ENCODE assay signal across 8 cellular contexts in the genomic region with DNA sequence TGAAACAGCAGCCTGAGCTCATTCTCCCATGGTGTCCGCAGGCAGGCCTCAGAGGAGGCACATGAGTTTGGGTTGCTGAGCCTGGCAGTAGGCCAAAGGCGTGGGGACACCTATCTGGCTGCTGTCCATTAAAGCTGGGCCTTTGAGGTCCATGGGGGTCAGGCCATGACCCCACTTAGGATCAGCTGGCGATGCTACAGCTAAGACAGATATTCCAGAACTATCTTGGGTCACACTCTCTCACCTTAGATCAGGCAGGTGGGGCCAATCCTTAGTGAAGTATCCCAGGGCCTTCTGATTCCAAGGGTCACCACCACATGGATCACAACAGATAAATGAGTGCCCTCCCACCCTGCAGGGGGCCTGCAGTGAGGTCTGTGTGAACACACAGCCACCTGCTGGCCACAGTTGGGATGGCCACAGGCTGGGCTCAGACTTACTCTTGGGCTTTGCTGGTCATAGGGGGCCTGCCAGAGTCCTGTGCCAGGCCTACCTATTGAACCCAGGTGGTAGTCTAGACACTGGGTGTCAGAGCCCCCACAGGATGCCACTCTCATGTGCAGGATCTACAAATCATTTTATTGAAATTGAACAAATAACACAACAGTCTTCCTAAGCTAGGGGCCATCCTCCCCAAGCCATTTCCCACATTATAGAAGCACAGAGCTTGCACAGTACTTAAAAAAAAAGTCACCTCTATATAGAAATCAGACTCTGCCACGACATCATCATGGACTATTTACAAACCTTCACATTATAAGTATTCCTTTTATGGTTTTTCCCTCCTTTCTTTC. TPM values are rescaled to one million over a fixed set of nuclear protein-coding genes. Genes with fewer than 3 reads are reported as not detected.
DNase-seq lines count a peak whose midpoint lies in the region; ATAC-seq, FAIRE-seq and TF ChIP-seq lines count a peak whose summit lies in the region.

No MANE protein-coding gene starts in this region.

- no peak overlapping the region for H3K14ac ChIP-seq in H1 (ENCODE audit: insufficient read length)

- in situ Hi-C loops in GM13977 (cut with MboI; ENCODE audit: low pct_unique_long_range_greater_than_20kb, low sequenced_read_pairs, unreplicated experiment), result no loop called here

- no peak overlapping the region for H4K5ac ChIP-seq in H1 (ENCODE audit: insufficient read length, low read depth, low read length)

- peaks cover 0 to 37% (median 22%) of the 10 kb centered on the region in 4 experiments; a peak in 6 of 7 replicates for H3K4me1 ChIP-seq in H1 (replicated peaks in 1 of 4; ENCODE audit: control insufficient read depth in 3 of 4, insufficient read depth in 4 of 4, low read length in 3 of 4)
- H3K4me1 ChIP-seq in muscle layer of colon (ENCODE audit: insufficient read depth, low read length), result peaks cover 45% of the 10 kb centered on the region
- peaks cover 16 to 73% (median 68%) of the 10 kb centered on the region in 5 donors for H3K4me1 ChIP-seq in subcutaneous abdominal adipose tissue (ENCODE audit: control insufficient read depth in 5 of 5, insufficient read depth in 5 of 5, low read length in 5 of 5)

- peak overlapping the region; percentile 44; the same call in 1 of the 2 replicates for H2BK12ac ChIP-seq in H1 (ENCODE audit: low read depth, low read length)

- TF ChIP-seq EP300 in H1 (IDR thresholded peaks at IDR 0.05; ENCODE audit: borderline replicate concordance in 1 of 2, low read depth in 2 of 2, low read length in 2 of 2), result no peak

- CTCF ChIA-PET in H1 (lab: Charles Lee; ENCODE audit: partially characterized antibody), result interaction anchor here (0.7 to 7.5 kb wide), 26 partner anchors 9 to 184 kb away, joined by 3 to 75 read pairs (median 4); a partner anchor contains a TSS

- H3K79me2 ChIP-seq in H1 (ENCODE audit: control insufficient read depth in 1 of 2, insufficient read depth in 2 of 2, low read length in 2 of 2), result peaks cover 0 to 24% of the 10 kb centered on the region in 2 experiments; a peak in 2 of 4 replicates

- no peak for TF ChIP-seq POLR2A in H1 (IDR thresholded peaks at IDR 0.05; ENCODE audit: control extremely low read depth in 1 of 2, low read depth in 2 of 2, low read length in 2 of 2)

- H3K23me2 ChIP-seq in H1 (ENCODE audit: low read depth, low read length), result peaks cover 28% of the 10 kb centered on the region

- no peak overlapping the region for H3K23ac ChIP-seq in H1 (ENCODE audit: insufficient read length)

- no peak overlapping the region for H3K9ac ChIP-seq in H1 (replicated peaks in 1 of 4; ENCODE audit: extremely low read depth in 1 of 4, low read depth in 3 of 4, low read length in 3 of 4)
- H3K9ac ChIP-seq in muscle layer of colon (ENCODE audit: low read length), result no peak overlapping the region
- peak overlapping the region in 2 of 5 donors; percentile 11 to 32 for H3K9ac ChIP-seq in subcutaneous abdominal adipose tissue (ENCODE audit: low read length in 5 of 5)

- peak; percentile 83 for TF ChIP-seq CTCF in GM13977 (IDR thresholded peaks at IDR 0.05; ENCODE audit: extremely low read depth, insufficient read depth, missing control alignments)
- peak in 2 of 3 experiments; percentile 96; a peak in 3 of 4 replicates for TF ChIP-seq CTCF in H1 (IDR thresholded peaks at IDR 0.05; ENCODE audit: control extremely low read depth in 1 of 3, insufficient read depth in 1 of 3, low read depth in 1 of 3, low read length in 3 of 3)

- H3K4ac ChIP-seq in H1 (replicated peaks; ENCODE audit: insufficient read length, low read depth, low read length), result no peak overlapping the region

- H2BK20ac ChIP-seq in H1 (ENCODE audit: low read length), result no peak overlapping the region; the same call in 1 of the 2 replicates

- no peak overlapping the region for H2AFZ ChIP-seq in H1 (ENCODE audit: low read length)

- no peak overlapping the region for H3K4me3 ChIP-seq in H1 (ENCODE audit: extremely low read depth in 1 of 4, insufficient read depth in 2 of 4, low read depth in 3 of 4, low read length in 4 of 4)
- no peak overlapping the region for H3K4me3 ChIP-seq in muscle layer of colon (ENCODE audit: low read depth in 1 of 2, low read length in 2 of 2)
- H3K4me3 ChIP-seq in subcutaneous abdominal adipose tissue (ENCODE audit: low read depth in 1 of 5, low read length in 5 of 5), result peak overlapping the region in 1 of 5 donors; percentile 4

- H3K56ac ChIP-seq in H1 (replicated peaks; ENCODE audit: insufficient read length, low read depth, low read length), result no peak overlapping the region

- FAIRE-seq in H1 (lab: Jason Lieb, UNC), result peak; percentile 81

- H3K18ac ChIP-seq in H1 (ENCODE audit: extremely low read depth, low read length), result no peak overlapping the region

- no peak overlapping the region for H3K27ac ChIP-seq in H1 (ENCODE audit: low read depth, low read length)
- H3K27ac ChIP-seq in muscle layer of colon (ENCODE audit: low read depth, low read length), result peak overlapping the region; percentile 38
- H3K27ac ChIP-seq in subcutaneous abdominal adipose tissue (ENCODE audit: low read depth, low read length), result peak overlapping the region; percentile 86

- no peak overlapping the region for H2BK120ac ChIP-seq in H1 (replicated peaks; ENCODE audit: low read depth, low read length)

- no peak overlapping the region for H2AK5ac ChIP-seq in H1 (ENCODE audit: low read depth, low read length)

- DNase-seq in 8988T (peak; percentile 99), GM13977 (ENCODE audit: low spot score) (peak; percentile 80), NCI-H82 (lab: John Stamatoyannopoulos, UW) (peak; percentile 83), H1 (ENCODE audit: low read depth in 1 of 2, low spot score in 2 of 2) (peak in 1 of 2 experiments; percentile 96)
- peak; percentile 24 for DNase-seq in activated CD8-positive, alpha-beta memory T cell treated with anti-CD3 and anti-CD28 coated beads, Interleukin-2, amount 50 U/mL, for 24 hours (ENCODE audit: extremely low read depth)

- TF ChIP-seq RAD21 in H1 (IDR thresholded peaks at IDR 0.05 in 1 of 2, conservative IDR thresholded peaks at IDR 0.05 in 1 of 2; ENCODE audit: low read depth in 2 of 2, low read length in 2 of 2), result peak; percentile 80 to 88

- peaks cover 16% of the 10 kb centered on the region for H3K79me1 ChIP-seq in H1 (ENCODE audit: low read depth, low read length)

- H4K8ac ChIP-seq in H1 (ENCODE audit: extremely low read depth, insufficient read depth, low read length), result no peak overlapping the region

- H4K91ac ChIP-seq in H1 (replicated peaks; ENCODE audit: insufficient read length, low read length), result no peak overlapping the region

- peak overlapping the region; percentile 48; the same call in 1 of the 2 replicates for H2BK15ac ChIP-seq in H1 (ENCODE audit: low read length)

- H4K20me1 ChIP-seq in H1 (replicated peaks in 1 of 2; ENCODE audit: control insufficient read depth in 1 of 2, insufficient read depth in 2 of 2, low read length in 2 of 2), result peaks cover 4 to 12% of the 10 kb centered on the region in 2 experiments

- H3K36me3 ChIP-seq in H1 (ENCODE audit: control insufficient read depth in 2 of 4, insufficient read depth in 4 of 4, low read length in 3 of 4), result peaks cover 4 to 13% (median 12%) of the 10 kb centered on the region in 4 experiments; a peak in 5 of 8 replicates
- H3K36me3 ChIP-seq in muscle layer of colon (ENCODE audit: insufficient read depth, low read length), result peaks cover 15% of the 10 kb centered on the region
- peaks cover 0 to 23% (median 19%) of the 10 kb centered on the region in 5 donors for H3K36me3 ChIP-seq in subcutaneous abdominal adipose tissue (ENCODE audit: control insufficient read depth in 5 of 5, insufficient read depth in 5 of 5, low read length in 5 of 5)

- ATAC-seq in GM19351 (IDR thresholded peaks at IDR 0.05; ENCODE audit: unreplicated experiment), result no peak

- H3K9me3 ChIP-seq in H1 (ENCODE audit: insufficient read depth in 2 of 2, low read depth in 1 of 2, low read length in 1 of 2) (no peaks in the 10 kb centered on the region), muscle layer of colon (ENCODE audit: low read length) (no peaks in the 10 kb centered on the region), subcutaneous abdominal adipose tissue (ENCODE audit: control insufficient read depth in 5 of 5, low read length in 5 of 5) (no peaks in the 10 kb centered on the region)

- H3K4me2 ChIP-seq in H1 (ENCODE audit: insufficient read depth in 1 of 2, low read depth in 2 of 2, low read length in 2 of 2), result peak overlapping the region in 1 of 2 experiments; percentile 21; a peak in 1 of 4 replicates

- 57% methylated on average over 4 of the region's 4 CpGs; no CpG with 5 or more reads in 1 of the 2 experiments for WGBS in H1 (ENCODE audit: extremely low coverage in 1 of 2, insufficient coverage in 1 of 2, insufficient read length in 1 of 2, insufficient replicate concordance in 2 of 2, low coverage in 1 of 2, low lambda C conversion rate in 2 of 2, missing lambda C conversion rate in 1 of 2), 2 experiments

- POLR2A ChIA-PET in H1 (lab: Charles Lee; ENCODE audit: partially characterized antibody), result interaction anchor here (1.1 to 12.6 kb wide), 8 partner anchors 9 to 49 kb away, joined by 3 to 149 read pairs (median 7); a partner anchor contains a TSS

- H2BK5ac ChIP-seq in H1 (ENCODE audit: low read depth, low read length), result no peak overlapping the region

- H3K27me3 ChIP-seq in H1 (replicated peaks in 1 of 4; ENCODE audit: control insufficient read depth in 3 of 4, extremely low read depth in 1 of 4, insufficient read depth in 3 of 4, low read length in 3 of 4) (no peaks in the 10 kb centered on the region), muscle layer of colon (ENCODE audit: control insufficient read depth in 1 of 2, insufficient read depth in 2 of 2, low read length in 2 of 2) (no peaks in the 10 kb centered on the region), subcutaneous abdominal adipose tissue (ENCODE audit: control insufficient read depth in 5 of 5, insufficient read depth in 4 of 5, low read length in 5 of 5) (no peaks in the 10 kb centered on the region)

RNA-seq across cellular contexts. Expression of a gene that starts 2.0 kb away (rescaled TPM):
- total RNA-seq in H1 (2021; fragmentation: NEBNext Ultra II Directional; extraction: Animal tissue kit (Norgen Biotek cat#: 25700)), result 51.9 and 52.2 TPM in 2 replicates
- 176 and 199 TPM in 2 replicates for polyA plus RNA-seq in H1 (2011; rRNA removed)
- polyA plus RNA-seq in H1 (2011; cell fraction: cytosol; rRNA removed), result 123 TPM
- polyA plus RNA-seq in H1 (2011; cell fraction: nucleus; rRNA removed), result 151 TPM
- 31.1 to 66.1 TPM (median 59.2 TPM) in 4 replicates for polyA plus RNA-seq in H1 (2012, experiment 1 of 2)
- 59.1 TPM for polyA plus RNA-seq in H1 (2012, experiment 2 of 2)
- 78.6 TPM for polyA plus RNA-seq in H1 (2013, experiment 1 of 2)
- 81.3 TPM for polyA plus RNA-seq in H1 (2013, experiment 2 of 2)
- 73.6 and 96.1 TPM in 2 replicates for polyA minus RNA-seq in H1 (2011; rRNA and poly(A)+ RNA removed)
- polyA minus RNA-seq in H1 (2011; cell fraction: cytosol; rRNA and poly(A)+ RNA removed), result 48.2 TPM
- 64.4 TPM for polyA minus RNA-seq in H1 (2011; cell fraction: nucleus; rRNA and poly(A)+ RNA removed)

RNA-seq across cellular contexts. Expression of a gene that starts 3.5 kb away (rescaled TPM):
- total RNA-seq in H1 (2021; fragmentation: NEBNext Ultra II Directional; extraction: Animal tissue kit (Norgen Biotek cat#: 25700)), result 30.8 and 33.3 TPM in 2 replicates
- 65.4 and 73.6 TPM in 2 replicates for polyA plus RNA-seq in H1 (2011; rRNA removed)
- 61.2 TPM for polyA plus RNA-seq in H1 (2011; cell fraction: cytosol; rRNA removed)
- polyA plus RNA-seq in H1 (2011; cell fraction: nucleus; rRNA removed), result 48.4 TPM
- 37.2 to 43.9 TPM (median 39.9 TPM) in 4 replicates for polyA plus RNA-seq in H1 (2012, experiment 1 of 2)
- 39.5 TPM for polyA plus RNA-seq in H1 (2012, experiment 2 of 2)
- polyA plus RNA-seq in H1 (2013, experiment 1 of 2), result 27.0 TPM
- 26.3 TPM for polyA plus RNA-seq in H1 (2013, experiment 2 of 2)
- polyA minus RNA-seq in H1 (2011; rRNA and poly(A)+ RNA removed), result 23.2 and 29.9 TPM in 2 replicates
- polyA minus RNA-seq in H1 (2011; cell fraction: cytosol; rRNA and poly(A)+ RNA removed), result 10.8 TPM
- polyA minus RNA-seq in H1 (2011; cell fraction: nucleus; rRNA and poly(A)+ RNA removed), result 14.3 TPM

RNA-seq across cellular contexts. Expression of a gene that starts 16.1 kb away (rescaled TPM):
- 10.3 and 11.2 TPM in 2 replicates for total RNA-seq in H1 (2021; fragmentation: NEBNext Ultra II Directional; extraction: Animal tissue kit (Norgen Biotek cat#: 25700))
- polyA plus RNA-seq in H1 (2011; rRNA removed), result 15.7 and 15.9 TPM in 2 replicates
- polyA plus RNA-seq in H1 (2011; cell fraction: cytosol; rRNA removed), result 20.5 TPM
- polyA plus RNA-seq in H1 (2011; cell fraction: nucleus; rRNA removed), result 22.6 TPM
- 12.1 to 16.1 TPM (median 13.6 TPM) in 4 replicates for polyA plus RNA-seq in H1 (2012, experiment 1 of 2)
- polyA plus RNA-seq in H1 (2012, experiment 2 of 2), result 7.0 TPM
- polyA plus RNA-seq in H1 (2013, experiment 1 of 2), result 7.7 TPM
- polyA plus RNA-seq in H1 (2013, experiment 2 of 2), result 7.1 TPM
- polyA minus RNA-seq in H1 (2011; rRNA and poly(A)+ RNA removed), result 4.5 and 5.8 TPM in 2 replicates
- polyA minus RNA-seq in H1 (2011; cell fraction: cytosol; rRNA and poly(A)+ RNA removed), result 2.0 TPM
- polyA minus RNA-seq in H1 (2011; cell fraction: nucleus; rRNA and poly(A)+ RNA removed), result 10.0 TPM

RNA-seq across cellular contexts. Expression of a gene that starts 21.0 kb away (rescaled TPM):
- 0.54 and 0.56 TPM in 2 replicates for total RNA-seq in H1 (2021; fragmentation: NEBNext Ultra II Directional; extraction: Animal tissue kit (Norgen Biotek cat#: 25700))
- 0.79 and 0.93 TPM in 2 replicates for polyA plus RNA-seq in H1 (2011; rRNA removed)
- polyA plus RNA-seq in H1 (2011; cell fraction: cytosol; rRNA removed), result 0.96 TPM
- 2.1 TPM for polyA plus RNA-seq in H1 (2011; cell fraction: nucleus; rRNA removed)
- 0.18 to 0.96 TPM (median 0.41 TPM) in 4 replicates for polyA plus RNA-seq in H1 (2012, experiment 1 of 2)
- polyA plus RNA-seq in H1 (2012, experiment 2 of 2), result 0.20 TPM
- polyA plus RNA-seq in H1 (2013, experiment 1 of 2), result 0.67 TPM
- 0.40 TPM for polyA plus RNA-seq in H1 (2013, experiment 2 of 2)
- 0.32 TPM in 2 replicates for polyA minus RNA-seq in H1 (2011; rRNA and poly(A)+ RNA removed)
- polyA minus RNA-seq in H1 (2011; cell fraction: cytosol; rRNA and poly(A)+ RNA removed), result not detected
- 0.50 TPM for polyA minus RNA-seq in H1 (2011; cell fraction: nucleus; rRNA and poly(A)+ RNA removed)

RNA-seq across cellular contexts. Expression of a gene that starts 21.2 kb away (rescaled TPM):
- total RNA-seq in H1 (2021; fragmentation: NEBNext Ultra II Directional; extraction: Animal tissue kit (Norgen Biotek cat#: 25700)), result 1.7 and 2.0 TPM in 2 replicates
- 5.4 and 9.1 TPM in 2 replicates for polyA plus RNA-seq in H1 (2011; rRNA removed)
- 5.7 TPM for polyA plus RNA-seq in H1 (2011; cell fraction: cytosol; rRNA removed)
- 6.6 TPM for polyA plus RNA-seq in H1 (2011; cell fraction: nucleus; rRNA removed)
- polyA plus RNA-seq in H1 (2012, experiment 1 of 2), result 3.9 to 4.4 TPM (median 4.0 TPM) in 4 replicates
- polyA plus RNA-seq in H1 (2012, experiment 2 of 2), result 2.7 TPM
- polyA plus RNA-seq in H1 (2013, experiment 1 of 2), result 4.9 TPM
- 4.1 TPM for polyA plus RNA-seq in H1 (2013, experiment 2 of 2)
- polyA minus RNA-seq in H1 (2011; rRNA and poly(A)+ RNA removed), result 5.0 and 5.9 TPM in 2 replicates
- 4.9 TPM for polyA minus RNA-seq in H1 (2011; cell fraction: cytosol; rRNA and poly(A)+ RNA removed)
- polyA minus RNA-seq in H1 (2011; cell fraction: nucleus; rRNA and poly(A)+ RNA removed), result 6.2 TPM
